In the genomic region with DNA sequence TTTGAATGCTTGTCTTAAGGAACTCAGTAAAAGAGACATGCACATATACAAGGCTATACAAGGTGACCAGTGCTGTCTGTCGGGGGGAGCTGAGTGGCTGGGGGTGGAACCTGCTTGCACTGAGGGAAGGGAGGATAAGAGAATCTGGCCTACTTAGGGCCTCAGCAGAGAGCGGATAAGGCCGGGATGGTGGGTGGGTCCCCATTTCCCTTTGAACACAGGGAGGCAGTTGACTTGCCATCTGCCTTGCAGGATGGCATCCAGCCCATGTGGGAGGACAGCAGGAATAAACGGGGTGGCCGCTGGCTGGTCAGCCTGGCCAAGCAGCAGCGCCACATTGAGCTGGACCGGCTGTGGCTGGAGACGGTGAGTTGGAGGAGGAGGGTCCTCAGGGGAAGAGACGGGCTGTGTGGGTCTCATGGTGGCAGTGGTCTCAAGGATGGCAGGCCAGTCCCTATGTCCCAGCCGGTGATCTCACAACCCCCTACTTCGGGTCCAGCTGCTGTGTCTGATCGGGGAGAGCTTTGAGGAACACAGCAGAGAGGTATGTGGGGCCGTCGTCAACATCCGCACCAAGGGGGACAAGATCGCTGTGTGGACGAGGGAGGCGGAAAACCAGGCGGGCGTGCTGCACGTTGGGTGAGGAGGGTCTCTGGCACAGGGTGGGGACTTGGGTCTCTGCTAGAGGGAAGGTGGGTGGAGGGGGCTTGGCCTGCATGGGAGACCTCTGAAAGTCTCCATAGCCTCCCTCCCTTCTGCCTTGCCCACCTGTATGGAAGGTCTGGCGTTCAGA, we compare ENCODE assay signal across 22 cellular contexts. TPM values are rescaled to one million over a fixed set of nuclear protein-coding genes. Genes with fewer than 3 reads are reported as not detected.
DNase-seq lines count a peak whose midpoint lies in the region; ATAC-seq and TF ChIP-seq lines count a peak whose summit lies in the region.
"Had no signal": no experiment of that assay in that cellular context is flagged by ENCODE, and none has a peak within 500 bp of the region (broad histone marks: within the 10 kb centered on the region; RNA-seq: fewer than 3 reads in every experiment).

No MANE protein-coding gene starts in this region.

- H3K4me1 Mint-ChIP-seq in CD4-positive, CD25-positive, alpha-beta regulatory T cell = peaks cover 0 to 40% (median 21%) of the 10 kb centered on the region in 4 donors
- H3K4me1 Mint-ChIP-seq in naive thymus-derived CD4-positive, alpha-beta T cell = peaks cover 20 to 34% (median 29%) of the 10 kb centered on the region in 7 donors

- dilution Hi-C loops in IMR-90 (cut with HindIII; ENCODE audit: low sequenced_read_pairs, unreplicated experiment) = no loop called here

- H4K20me1 ChIP-seq in IMR-90 (ENCODE audit: insufficient read depth, low read length) = peaks cover 12% of the 10 kb centered on the region

- intact Hi-C loops in IMR-90 (cut with micrococcal nuclease) = loop anchor here (10.0 kb wide), 1 partner anchor 230 kb away; a partner anchor contains a TSS
- intact Hi-C loops in naive thymus-derived CD4-positive, alpha-beta T cell (cut with micrococcal nuclease) = loop anchor here (10.0 kb wide), 3 partner anchors 670 to 1120 kb away; a partner anchor contains a TSS

- no peak overlapping the region for H3K23ac ChIP-seq in IMR-90 (ENCODE audit: low read depth, low read length)

- H2AK9ac ChIP-seq in IMR-90 (replicated peaks; ENCODE audit: low read depth, low read length, poor library complexity) = no peak overlapping the region

- H4K8ac ChIP-seq in IMR-90 (ENCODE audit: low read depth in 2 of 2, low read length in 2 of 2) = no peak overlapping the region

- peaks cover 10% of the 10 kb centered on the region; the same call in 1 of the 2 replicates for H3K9me1 ChIP-seq in IMR-90 (ENCODE audit: insufficient read depth, low read length)

- H2BK5ac ChIP-seq in IMR-90 (ENCODE audit: low read depth, low read length, poor library complexity, severe bottlenecking) = no peak overlapping the region

- no peak overlapping the region for H3K4me2 ChIP-seq in IMR-90 (ENCODE audit: low read depth, low read length)
- H3K4me2 ChIP-seq: smooth muscle cell had no signal

- no peak overlapping the region for H3K18ac ChIP-seq in IMR-90 (ENCODE audit: low read depth, low read length)

- H3K27ac Mint-ChIP-seq in CD4-positive, CD25-positive, alpha-beta regulatory T cell = peak overlapping the region in 2 of 3 donors; percentile 75 to 91
- H3K27ac Mint-ChIP-seq in naive thymus-derived CD4-positive, alpha-beta T cell = peak overlapping the region in 6 of 9 donors; percentile 6 to 70 (median 40)

- no peaks in the 10 kb centered on the region for H3K9me3 ChIP-seq in CD4-positive, CD25-positive, alpha-beta regulatory T cell (ENCODE audit: control insufficient read depth in 2 of 2, low read length in 2 of 2)
- H3K9me3 ChIP-seq in IMR-90 (ENCODE audit: control insufficient read depth, insufficient read depth, low read length) = no peaks in the 10 kb centered on the region
- H3K9me3 ChIP-seq in naive thymus-derived CD4-positive, alpha-beta T cell (ENCODE audit: control insufficient read depth in 2 of 3, low read length in 3 of 3) = no peaks in the 10 kb centered on the region
- H3K9me3 ChIP-seq: breast epithelium had no signal

- no peaks in the 10 kb centered on the region for H3K36me3 Mint-ChIP-seq in CD4-positive, CD25-positive, alpha-beta regulatory T cell
- H3K36me3 Mint-ChIP-seq in naive thymus-derived CD4-positive, alpha-beta T cell = peaks cover 0 to 5% (median 0%) of the 10 kb centered on the region in 5 donors

- peak overlapping the region in 3 of 4 donors; percentile 41 to 91 (median 44) for H3K4me3 Mint-ChIP-seq in CD4-positive, CD25-positive, alpha-beta regulatory T cell
- peak overlapping the region in 5 of 10 donors; percentile 21 to 90 (median 34) for H3K4me3 Mint-ChIP-seq in naive thymus-derived CD4-positive, alpha-beta T cell

- no peak for TF ChIP-seq RAD21 in IMR-90 (IDR thresholded peaks at IDR 0.05; ENCODE audit: low read length)

- no peak overlapping the region for H3K14ac ChIP-seq in IMR-90 (replicated peaks; ENCODE audit: low read depth, low read length)

- CTCF ChIA-PET in IMR-90 (lab: Yijun Ruan, JAX) = no interaction called here
- CTCF ChIA-PET in naive thymus-derived CD4-positive, alpha-beta T cell (lab: Charles Lee) = interaction anchor here (0.9 to 1.3 kb wide), 2 partner anchors 16 kb away, joined by 3 to 4 read pairs; no protein-coding TSS in a partner anchor

- H3K27me3 Mint-ChIP-seq in CD4-positive, CD25-positive, alpha-beta regulatory T cell = peaks cover 5% of the 10 kb centered on the region
- H3K27me3 Mint-ChIP-seq in naive thymus-derived CD4-positive, alpha-beta T cell = no peaks in the 10 kb centered on the region

- H3K27me3 ChIP-seq in CD4-positive, CD25-positive, alpha-beta regulatory T cell (ENCODE audit: control insufficient read depth, insufficient read depth, low read length) = no peaks in the 10 kb centered on the region
- H3K27me3 ChIP-seq in IMR-90 (ENCODE audit: control insufficient read depth, insufficient read depth, low read length) = peaks cover 8% of the 10 kb centered on the region
- no peaks in the 10 kb centered on the region for H3K27me3 ChIP-seq in naive thymus-derived CD4-positive, alpha-beta T cell (ENCODE audit: control insufficient read depth in 2 of 2, insufficient read depth in 2 of 2, low read length in 2 of 2)
- H3K27me3 ChIP-seq: breast epithelium had no signal

- H4K91ac ChIP-seq in IMR-90 (ENCODE audit: insufficient read depth, low read depth, low read length) = no peak overlapping the region

- no peak overlapping the region for H3K9ac ChIP-seq in IMR-90 (ENCODE audit: low read depth, low read length)

- no peaks in the 10 kb centered on the region for H3K9me3 Mint-ChIP-seq in CD4-positive, CD25-positive, alpha-beta regulatory T cell
- H3K9me3 Mint-ChIP-seq in naive thymus-derived CD4-positive, alpha-beta T cell = no peaks in the 10 kb centered on the region

- BruUV-seq in IMR-90 (replicated peaks; lab: Mats Ljungman, UMichigan) = no TSS peak

- no peak for ATAC-seq in CD4-positive, CD25-positive, alpha-beta regulatory T cell (ENCODE audit: low read depth in 2 of 2)
- ATAC-seq in IMR-90 (ENCODE audit: low read depth) (no peak), HG02885 (IDR thresholded peaks at IDR 0.05; ENCODE audit: poor library complexity, unreplicated experiment) (no peak), HG03520 (IDR thresholded peaks at IDR 0.05; ENCODE audit: unreplicated experiment) (no peak)
- no peak for ATAC-seq in naive thymus-derived CD4-positive, alpha-beta T cell
- ATAC-seq: GM12878; HCT116; stimulated activated naive CD8-positive, alpha-beta T cell treated with anti-CD3 and anti-CD28 coated beads, Interleukin-15, Interleukin-2, amounts not matched to agents 100 U/mL and 50 U/mL, for 24 hours had no signal

- H2BK15ac ChIP-seq in IMR-90 (ENCODE audit: low read depth, low read length) = no peak overlapping the region

- H4K5ac ChIP-seq in IMR-90 (ENCODE audit: low read depth, low read length) = no peak overlapping the region

- no peak overlapping the region for H3K27ac ChIP-seq in CD4-positive, CD25-positive, alpha-beta regulatory T cell (ENCODE audit: insufficient read depth, low read length, poor library complexity, severe bottlenecking)
- H3K27ac ChIP-seq in IMR-90 (ENCODE audit: insufficient read depth, low read length) = no peak overlapping the region
- no peak overlapping the region for H3K27ac ChIP-seq in naive thymus-derived CD4-positive, alpha-beta T cell (ENCODE audit: low read depth, low read length)
- H3K27ac ChIP-seq: breast epithelium had no signal

- no peak overlapping the region for H3K56ac ChIP-seq in IMR-90 (ENCODE audit: extremely low read depth, insufficient read depth, low read length)

- in situ Hi-C loops in IMR-90 (cut with MboI; ENCODE audit: low sequenced_read_pairs) = no loop called here

- no peaks in the 10 kb centered on the region for H3K36me3 ChIP-seq in CD4-positive, CD25-positive, alpha-beta regulatory T cell (ENCODE audit: control insufficient read depth, insufficient read depth, low read length)
- H3K36me3 ChIP-seq in IMR-90 (ENCODE audit: control insufficient read depth, insufficient read depth, low read length) = no peaks in the 10 kb centered on the region
- H3K36me3 ChIP-seq in naive thymus-derived CD4-positive, alpha-beta T cell (ENCODE audit: control insufficient read depth in 2 of 3, insufficient read depth in 3 of 3, low read length in 3 of 3) = no peaks in the 10 kb centered on the region
- H3K36me3 ChIP-seq: breast epithelium had no signal

- TF ChIP-seq CTCF in IMR-90 (conservative IDR thresholded peaks at IDR 0.05; ENCODE audit: low read depth, low read length) = no peak

- 89% methylated on average over 6 of the region's 22 CpGs; no CpG with 5 or more reads in 1 of the 2 experiments for WGBS in IMR-90 (ENCODE audit: extremely low coverage in 2 of 2, insufficient read length in 1 of 2), 2 experiments

- H3K79me1 ChIP-seq in IMR-90 (ENCODE audit: low read depth in 1 of 2, low read length in 2 of 2) = peaks cover 4 to 21% of the 10 kb centered on the region in 2 experiments

- no peak for TF ChIP-seq POLR2A in IMR-90 (IDR thresholded peaks at IDR 0.05; ENCODE audit: low read depth, low read length)

- H2AK5ac ChIP-seq in IMR-90 (ENCODE audit: low read depth, low read length) = no peak overlapping the region

- H3K4me3 ChIP-seq in CD4-positive, CD25-positive, alpha-beta regulatory T cell (ENCODE audit: low read depth, low read length) = no peak overlapping the region
- H3K4me3 ChIP-seq in IMR-90 (ENCODE audit: insufficient read depth, low read depth, low read length) = no peak overlapping the region
- H3K4me3 ChIP-seq in naive thymus-derived CD4-positive, alpha-beta T cell (ENCODE audit: low read length) = no peak overlapping the region
- H3K4me3 ChIP-seq: breast epithelium, GM12878, smooth muscle cell had no signal

- H2BK20ac ChIP-seq in IMR-90 (ENCODE audit: low read depth, low read length) = no peak overlapping the region

- peak overlapping the region; percentile 24 for H2AFZ ChIP-seq in IMR-90 (replicated peaks; ENCODE audit: low read length, poor library complexity)

- H2BK120ac ChIP-seq in IMR-90 (ENCODE audit: low read depth, low read length) = no peak overlapping the region

- H3K4me1 ChIP-seq in CD4-positive, CD25-positive, alpha-beta regulatory T cell (ENCODE audit: control insufficient read depth, insufficient read depth, low read length, poor library complexity, severe bottlenecking) = peaks cover 30% of the 10 kb centered on the region
- H3K4me1 ChIP-seq in IMR-90 (ENCODE audit: control insufficient read depth, insufficient read depth, low read length) = peaks cover 10% of the 10 kb centered on the region; the same call in 1 of the 2 replicates
- H3K4me1 ChIP-seq in naive thymus-derived CD4-positive, alpha-beta T cell (ENCODE audit: control insufficient read depth in 2 of 2, insufficient read depth in 2 of 2, low read length in 2 of 2) = peaks cover 21 to 23% of the 10 kb centered on the region in 2 donors
- H3K4me1 ChIP-seq: breast epithelium had no signal

- no peak for DNase-seq in CD4-positive, CD25-positive, alpha-beta regulatory T cell
- no peak for DNase-seq in IMR-90
- DNase-seq in naive thymus-derived CD4-positive, alpha-beta T cell = no peak
- DNase-seq: activated CD4-positive, alpha-beta T cell treated with anti-CD3 and anti-CD28 coated beads, Interleukin-2, amount 50 U/mL, for 48 hours; cortex of kidney; DMS79 treated with DMSO at 0.1 percent for 48 hours; kidney glomerular epithelial cell; MM.1S; NCI-H1417 treated with DMSO at 0.1 percent for 48 hours; NCI-H446; occipital lobe; SIG-M5; stimulated activated CD4-positive, alpha-beta T cell treated with anti-CD3 and anti-CD28 coated beads, Interleukin-4, amount 100 ng/mL, for 1 hour; stimulated activated naive CD8-positive, alpha-beta T cell treated with anti-CD3 and anti-CD28 coated beads, Interleukin-15, Interleukin-2, amounts not matched to agents 100 U/mL and 50 U/mL, for 24 hours had no signal

- no peak overlapping the region for H3K4ac ChIP-seq in IMR-90 (ENCODE audit: low read depth, low read length)

- POLR2A ChIA-PET in IMR-90 (lab: Charles Lee; ENCODE audit: unreplicated experiment) = no interaction called here
- POLR2A ChIA-PET in naive thymus-derived CD4-positive, alpha-beta T cell (lab: Charles Lee) = interaction anchor here (0.6 kb wide), 1 partner anchor 102 kb away, joined by 3 read pairs; no protein-coding TSS in a partner anchor

RNA-seq across cellular contexts. Expression of a gene that starts 2.2 kb away (rescaled TPM):
- total RNA-seq in CD4-positive, CD25-positive, alpha-beta regulatory T cell = 34.0 TPM
- 10 to 100 TPM; 26.0 to 48.8 (median 34.1) TPM for polyA plus RNA-seq in CD4-positive, CD25-positive, alpha-beta regulatory T cell
- 34.2 and 35.3 TPM in 2 replicates for total RNA-seq in IMR-90 (2012; rRNA removed)
- polyA plus RNA-seq in IMR-90 (2012; rRNA removed) = 40.9 and 41.6 TPM in 2 replicates
- 40.1 and 58.5 TPM in 2 replicates for polyA plus RNA-seq in IMR-90 (2012; cell fraction: cytosol; rRNA removed)
- 74.1 and 106 TPM in 2 replicates for polyA plus RNA-seq in IMR-90 (2012; cell fraction: nucleus; rRNA removed; ENCODE audit: low replicate concordance)
- total RNA-seq in naive thymus-derived CD4-positive, alpha-beta T cell = 10 to 100 TPM; 16.6 to 47.6 (median 21.1) TPM
- polyA plus RNA-seq in naive thymus-derived CD4-positive, alpha-beta T cell = 10 to 100 TPM; 16.5 to 19.3 TPM

RNA-seq across cellular contexts. Expression of a gene that starts 14.6 kb away (rescaled TPM):
- total RNA-seq in CD4-positive, CD25-positive, alpha-beta regulatory T cell = not detected
- polyA plus RNA-seq in CD4-positive, CD25-positive, alpha-beta regulatory T cell = not detected
- not detected in 2 replicates for total RNA-seq in IMR-90 (2012; rRNA removed)
- polyA plus RNA-seq in IMR-90 (2012; rRNA removed) = not detected in 2 replicates
- polyA plus RNA-seq in IMR-90 (2012; cell fraction: cytosol; rRNA removed) = not detected in 2 replicates
- polyA plus RNA-seq in IMR-90 (2012; cell fraction: nucleus; rRNA removed; ENCODE audit: low replicate concordance) = not detected in 2 replicates
- total RNA-seq in naive thymus-derived CD4-positive, alpha-beta T cell = not detected
- not detected for polyA plus RNA-seq in naive thymus-derived CD4-positive, alpha-beta T cell
- total RNA-seq: GM12878; lung microvascular endothelial cell; occipital lobe; smooth muscle cell; T-helper 2 cell treated with Interferon-gamma antibody and Interleukin-4, amounts not matched to agents 100 ng/mL and 5 ng/mL, for 36 hours had no signal
- polyA plus RNA-seq: GM12878, smooth muscle cell had no signal

RNA-seq across cellular contexts. Expression of a gene that starts 14.7 kb away (rescaled TPM):
- total RNA-seq in CD4-positive, CD25-positive, alpha-beta regulatory T cell = not detected
- polyA plus RNA-seq in CD4-positive, CD25-positive, alpha-beta regulatory T cell = not detected
- total RNA-seq in IMR-90 (2012; rRNA removed) = not detected in 2 replicates
- polyA plus RNA-seq in IMR-90 (2012; rRNA removed) = 0.40 and 0.41 TPM in 2 replicates
- polyA plus RNA-seq in IMR-90 (2012; cell fraction: cytosol; rRNA removed) = 0.52 and 0.58 TPM in 2 replicates
- 0.51 and 0.54 TPM in 2 replicates for polyA plus RNA-seq in IMR-90 (2012; cell fraction: nucleus; rRNA removed; ENCODE audit: low replicate concordance)
- not detected for total RNA-seq in naive thymus-derived CD4-positive, alpha-beta T cell
- polyA plus RNA-seq in naive thymus-derived CD4-positive, alpha-beta T cell = not detected
- total RNA-seq: breast epithelium; GM12878; T-helper 2 cell treated with Interferon-gamma antibody and Interleukin-4, amounts not matched to agents 100 ng/mL and 5 ng/mL, for 36 hours had no signal

RNA-seq across cellular contexts. Expression of a gene that starts 35.1 kb away (rescaled TPM):
- 1.9 TPM for total RNA-seq in CD4-positive, CD25-positive, alpha-beta regulatory T cell
- under 1 TPM; 0.24 to 0.87 (median 0.52) TPM for polyA plus RNA-seq in CD4-positive, CD25-positive, alpha-beta regulatory T cell
- total RNA-seq in IMR-90 (2012; rRNA removed) = 2.5 and 3.0 TPM in 2 replicates
- 4.7 and 5.1 TPM in 2 replicates for polyA plus RNA-seq in IMR-90 (2012; rRNA removed)
- polyA plus RNA-seq in IMR-90 (2012; cell fraction: cytosol; rRNA removed) = 3.6 TPM in 2 replicates
- polyA plus RNA-seq in IMR-90 (2012; cell fraction: nucleus; rRNA removed; ENCODE audit: low replicate concordance) = 1.4 and 2.5 TPM in 2 replicates
- total RNA-seq in naive thymus-derived CD4-positive, alpha-beta T cell = 1 to 10 TPM in 1 of 5 experiments, under 1 TPM in 3, not detected in 1; 0.08 to 2.3 (median 0.32) TPM
- not detected for polyA plus RNA-seq in naive thymus-derived CD4-positive, alpha-beta T cell
